Comparison of ENCODE assay signal across 7 cellular contexts in genomic region chr10:127122831-127123230, GRCh38.
"Had no signal": no experiment of that assay in that cellular context is flagged by ENCODE, and none has a peak within 500 bp of the region (broad histone marks: within the 10 kb centered on the region; RNA-seq: fewer than 3 reads in every experiment).

No MANE protein-coding gene starts in this region.

- ATAC-seq: HepG2, K562 had no signal

- H3K27ac Mint-ChIP-seq: IgD-negative memory B cell had no signal

- H3K27ac ChIP-seq: HL-60 had no signal

- H3K4me3 Mint-ChIP-seq: IgD-negative memory B cell had no signal

- DNase-seq: IMR-90, KBM-7, KG1 had no signal

- H3K4me1 Mint-ChIP-seq: IgD-negative memory B cell had no signal

- H3K36me3 Mint-ChIP-seq: IgD-negative memory B cell had no signal

- H3K4me3 ChIP-seq: K562 had no signal
